16 cellular contexts compared by ENCODE assay signal in genomic region chr1:43465694-43466152, GRCh38.
"Had no signal": no experiment of that assay in that cellular context is flagged by ENCODE, and none has a peak within 500 bp of the region (broad histone marks: within the 10 kb centered on the region; RNA-seq: fewer than 3 reads in every experiment).

No MANE protein-coding gene starts in this region.

- H3K9me3 ChIP-seq: adrenal gland, gastrocnemius medialis, left lung, tibial nerve had no signal

- H3K36me3 Mint-ChIP-seq: activated naive CD4-positive, alpha-beta T cell treated with anti-CD3 and anti-CD28 coated beads, Interleukin-2, amount 50 U/mL, for 24 hours; natural killer cell; WTC11 had no signal

- DNase-seq: activated CD4-positive, alpha-beta memory T cell treated with anti-CD3 and anti-CD28 coated beads, Interleukin-2, amount 10 ng/mL, durations not matched to agents 7 days and 5 days; activated CD4-positive, alpha-beta T cell treated with anti-CD3 and anti-CD28 coated beads for 4 hours; activated effector memory CD4-positive, alpha-beta T cell treated with Interleukin-2 at 50 U/mL for 16 hours; activated T-cell treated with anti-CD3 and anti-CD28 coated beads, Interleukin-2, amount 50 U/mL, for 24 hours; adrenal gland; effector memory CD8-positive, alpha-beta T cell; gastrocnemius medialis; left lung; natural killer cell; stimulated activated CD4-positive, alpha-beta T cell treated with anti-CD3 and anti-CD28 coated beads, Interleukin-4, amount 100 ng/mL, for 24 hours; stimulated activated naive CD4-positive, alpha-beta T cell had no signal

- H3K4me3 Mint-ChIP-seq: activated CD4-positive, alpha-beta memory T cell treated with anti-CD3 and anti-CD28 coated beads, Interleukin-2, amount 10 ng/mL, durations not matched to agents 7 days and 5 days; activated naive CD4-positive, alpha-beta T cell treated with anti-CD3 and anti-CD28 coated beads, Interleukin-2, amount 50 U/mL, for 24 hours; activated T-cell treated with anti-CD3 and anti-CD28 coated beads, Interleukin-2, amount 50 U/mL, for 24 hours; effector memory CD8-positive, alpha-beta T cell; natural killer cell; T-helper 1 cell treated with Interleukin-12 subunit alpha and Interleukin-12 subunit beta and Interleukin-4 antibody, amounts not matched to agents 30 μg/mL and 1 μg/mL, for 36 hours; WTC11 had no signal

- H3K9me3 Mint-ChIP-seq: activated CD4-positive, alpha-beta memory T cell treated with anti-CD3 and anti-CD28 coated beads, Interleukin-2, amount 10 ng/mL, durations not matched to agents 7 days and 5 days; activated naive CD4-positive, alpha-beta T cell treated with anti-CD3 and anti-CD28 coated beads, Interleukin-2, amount 50 U/mL, for 24 hours; activated T-cell treated with anti-CD3 and anti-CD28 coated beads, Interleukin-2, amount 50 U/mL, for 24 hours; effector memory CD8-positive, alpha-beta T cell; natural killer cell; T-helper 1 cell treated with Interleukin-12 subunit alpha and Interleukin-12 subunit beta and Interleukin-4 antibody, amounts not matched to agents 30 μg/mL and 1 μg/mL, for 36 hours had no signal

- H3K27ac ChIP-seq: adrenal gland, gastrocnemius medialis, left lung, tibial nerve had no signal

- H3K27ac Mint-ChIP-seq: activated CD4-positive, alpha-beta memory T cell treated with anti-CD3 and anti-CD28 coated beads, Interleukin-2, amount 10 ng/mL, durations not matched to agents 7 days and 5 days; activated naive CD4-positive, alpha-beta T cell treated with anti-CD3 and anti-CD28 coated beads, Interleukin-2, amount 50 U/mL, for 24 hours; activated T-cell treated with anti-CD3 and anti-CD28 coated beads, Interleukin-2, amount 50 U/mL, for 24 hours; natural killer cell; T-helper 1 cell treated with Interleukin-12 subunit alpha and Interleukin-12 subunit beta and Interleukin-4 antibody, amounts not matched to agents 30 μg/mL and 1 μg/mL, for 36 hours; WTC11 had no signal

- FAIRE-seq: islet of Langerhans had no signal

- H3K27me3 ChIP-seq: adrenal gland, gastrocnemius medialis, left lung, tibial nerve had no signal

- H3K36me3 ChIP-seq: adrenal gland, gastrocnemius medialis, left lung, tibial nerve had no signal

- ATAC-seq: effector memory CD8-positive, alpha-beta T cell; gastrocnemius medialis; natural killer cell; WTC11 had no signal

- H3K4me3 ChIP-seq: adrenal gland, gastrocnemius medialis, left lung, tibial nerve had no signal

- H3K27me3 Mint-ChIP-seq: activated naive CD4-positive, alpha-beta T cell treated with anti-CD3 and anti-CD28 coated beads, Interleukin-2, amount 50 U/mL, for 24 hours; activated T-cell treated with anti-CD3 and anti-CD28 coated beads, Interleukin-2, amount 50 U/mL, for 24 hours had no signal

- H3K4me1 ChIP-seq: gastrocnemius medialis, left lung, tibial nerve had no signal

- H3K4me1 Mint-ChIP-seq: WTC11 had no signal
